In genomic region chr5:93164690-93165089, GRCh38 we compare ENCODE assay signal across 13 cellular contexts.
DNase-seq lines count a peak whose midpoint lies in the region; ATAC-seq and TF ChIP-seq lines count a peak whose summit lies in the region.
"Had no signal": no experiment of that assay in that cellular context is flagged by ENCODE, and none has a peak within 500 bp of the region (broad histone marks: within the 10 kb centered on the region; RNA-seq: fewer than 3 reads in every experiment).

No MANE protein-coding gene starts in this region.

- no peak for TF ChIP-seq POLR2A in uterus (IDR thresholded peaks at IDR 0.05)

- H3K4me1 ChIP-seq in right atrium auricular region (peaks cover 0 to 9% of the 10 kb centered on the region in 2 donors), uterus (peaks cover 12% of the 10 kb centered on the region in 2 donors)

- H3K36me3 ChIP-seq in right atrium auricular region (no peaks in the 10 kb centered on the region), uterus (no peaks in the 10 kb centered on the region)
- H3K36me3 ChIP-seq: pancreas had no signal

- H3K9me3 ChIP-seq in right atrium auricular region (no peaks in the 10 kb centered on the region), uterus (no peaks in the 10 kb centered on the region)
- H3K9me3 ChIP-seq: pancreas had no signal

- in situ Hi-C loops in KBM-7 (cut with MboI; ENCODE audit: low pct_unique_long_range_greater_than_20kb, low sequenced_read_pairs), result no loop called here

- no peak overlapping the region for H3K4me3 ChIP-seq in right atrium auricular region
- no peak overlapping the region for H3K4me3 ChIP-seq in uterus
- H3K4me3 ChIP-seq: GM12878, pancreas had no signal

- H3K27me3 ChIP-seq in right atrium auricular region (no peaks in the 10 kb centered on the region), uterus (no peaks in the 10 kb centered on the region)
- H3K27me3 ChIP-seq: pancreas had no signal

- H3K27ac ChIP-seq in right atrium auricular region, result no peak overlapping the region
- H3K27ac ChIP-seq in uterus, result peak overlapping the region in 1 of 2 donors; percentile 16
- H3K27ac ChIP-seq: pancreas had no signal

- ATAC-seq in left ventricle myocardium superior, result peak; percentile 35
- ATAC-seq: GM12878, pancreas had no signal

- TF ChIP-seq CTCF in right atrium auricular region (IDR thresholded peaks at IDR 0.05), result no peak
- TF ChIP-seq CTCF in uterus (IDR thresholded peaks at IDR 0.05), result no peak

- DNase-seq in left ventricle myocardium superior (no peak), right atrium auricular region (ENCODE audit: low spot score) (no peak), SW 1271 (lab: John Stamatoyannopoulos, UW) (peak; percentile 72 to 89), hepatic stellate cell (ENCODE audit: low spot score) (peak; percentile 16), uterus (peak; percentile 25 to 55), putamen (ENCODE audit: low spot score) (no peak), KBM-7 (no peak), OCI-M1 (lab: John Stamatoyannopoulos, UW) (no peak)
- DNase-seq: activated CD4-positive, CD25-positive, alpha-beta regulatory T cell; activated gamma-delta T cell treated with Interleukin-2 at 50 U/mL for 16 hours; immature natural killer cell had no signal

- intact Hi-C loops in left ventricle myocardium superior (cut with micrococcal nuclease) (no loop called here), uterus (cut with DNase I; ENCODE audit: low total_unique reads) (no loop called here)

Comparison
In these comparisons a context has a peak if more than half of its experiments do, and no peak if none do; other contexts are left out.
1. DNase-seq: peak in SW 1271 (2 of 2), hepatic stellate cell (single experiment) and uterus (2 of 2); none in left ventricle myocardium superior (single experiment), right atrium auricular region (single experiment), putamen (single experiment), KBM-7 (single experiment) and OCI-M1 (single experiment).